In genomic region chr4:19577121-19577520, GRCh38 we compare ENCODE assay signal across 23 cellular contexts.
A peak's percentile ranks its signal among the peaks of the same experiment; 100 is the strongest.
DNase-seq lines count a peak whose midpoint lies in the region; ATAC-seq and TF ChIP-seq lines count a peak whose summit lies in the region.
"Had no signal": no experiment of that assay in that cellular context is flagged by ENCODE, and none has a peak within 500 bp of the region (broad histone marks: within the 10 kb centered on the region; RNA-seq: fewer than 3 reads in every experiment).

No MANE protein-coding gene starts in this region.

- no peaks in the 10 kb centered on the region for H3K9me3 ChIP-seq in left lung
- H3K9me3 ChIP-seq: BE2C, MG63 had no signal

- no peaks in the 10 kb centered on the region for H3K36me3 ChIP-seq in BJ (ENCODE audit: control insufficient read depth, insufficient read depth, low read length)
- H3K36me3 ChIP-seq in left lung = no peaks in the 10 kb centered on the region
- H3K36me3 ChIP-seq: BE2C, MG63 had no signal

- H3K27me3 ChIP-seq in BJ (ENCODE audit: control insufficient read depth, insufficient read depth, low read length) (no peaks in the 10 kb centered on the region), left lung (no peaks in the 10 kb centered on the region)
- H3K27me3 ChIP-seq: BE2C, MG63 had no signal

- H3K4me1 ChIP-seq in left lung = no peaks in the 10 kb centered on the region
- H3K4me1 ChIP-seq: BE2C had no signal

- TF ChIP-seq CTCF in BJ (IDR thresholded peaks at IDR 0.05; ENCODE audit: insufficient read depth, low read depth, low read length) = no peak
- no peak for TF ChIP-seq CTCF in astrocyte of the spinal cord (IDR thresholded peaks at IDR 0.05; ENCODE audit: low read depth, low read length)
- TF ChIP-seq CTCF in fibroblast of villous mesenchyme (IDR thresholded peaks at IDR 0.05; ENCODE audit: insufficient read depth, low read depth, low read length) = no peak
- no peak for TF ChIP-seq CTCF in left lung (IDR thresholded peaks at IDR 0.05)
- TF ChIP-seq CTCF in GM20000 (IDR thresholded peaks at IDR 0.05; ENCODE audit: extremely low read depth, missing control alignments) = no peak

- CTCF ChIA-PET in BJ (lab: Yijun Ruan, JAX) = no interaction called here

- H3K4me3 ChIP-seq in BJ (ENCODE audit: low read depth, low read length) (no peak overlapping the region), astrocyte of the spinal cord (ENCODE audit: low read depth, low read length) (no peak overlapping the region), fibroblast of villous mesenchyme (ENCODE audit: low read depth, low read length) (no peak overlapping the region), left lung (no peak overlapping the region)
- H3K4me3 ChIP-seq: GM12878, MG63 had no signal

- peak; percentile 27 for ATAC-seq in left lung
- ATAC-seq: CD8-positive, alpha-beta T cell; GM12878; PC-3 had no signal

- in situ Hi-C loops in astrocyte of the spinal cord (cut with HindIII; ENCODE audit: low sequenced_read_pairs) = no loop called here

- intact Hi-C loops in left lung (cut with DNase I) = no loop called here

- peak overlapping the region in 1 of 2 donors; percentile 4 for H3K27ac ChIP-seq in left lung
- H3K27ac ChIP-seq: RWPE1 had no signal

- POLR2A ChIA-PET in BJ (lab: Charles Lee) = no interaction called here

- DNase-seq in BJ (ENCODE audit: low read depth) (peak; percentile 24), astrocyte of the spinal cord (ENCODE audit: low read depth, low spot score) (peak; percentile 7), fibroblast of villous mesenchyme (ENCODE audit: low read depth) (peak; percentile 14), left lung (no peak), SW 1271 (lab: John Stamatoyannopoulos, UW) (no peak), CD1c-positive myeloid dendritic cell (ENCODE audit: extremely low spot score) (no peak), NCI-H2107 (lab: John Stamatoyannopoulos, UW) (no peak), GM20000 (ENCODE audit: low spot score) (no peak)
- DNase-seq: ACHN; BE2C; CD8-positive, alpha-beta T cell; DMS79; HFFc6; Karpas-422; MG63; NCI-H1092; NCI-H146; NCI-H2081; NCI-H510A treated with DMSO at 0.1 percent for 48 hours; NCI-H82; PC-3 had no signal

Comparison
In these comparisons a context has a peak if more than half of its experiments do, and no peak if none do; other contexts are left out.
1. DNase-seq: peak in BJ (single experiment), astrocyte of the spinal cord (single experiment) and fibroblast of villous mesenchyme (single experiment); none in left lung (0 of 2), SW 1271 (0 of 2), CD1c-positive myeloid dendritic cell (single experiment), NCI-H2107 (single experiment) and GM20000 (single experiment).